In genomic region chr19:1407662-1408299, GRCh38 we compare ENCODE assay signal across 8 cellular contexts. TPM values are rescaled to one million over a fixed set of nuclear protein-coding genes. Genes with fewer than 3 reads are reported as not detected.
DNase-seq lines count a peak whose midpoint lies in the region; ATAC-seq and TF ChIP-seq lines count a peak whose summit lies in the region.

No MANE protein-coding gene starts in this region.

- H3K36me3 ChIP-seq in esophagus muscularis mucosa (peaks cover 0 to 12% (median 2%) of the 10 kb centered on the region in 4 donors), prostate gland (no peaks in the 10 kb centered on the region)

- intact Hi-C loops in esophagus muscularis mucosa (cut with DNase I) (loop anchor here (10.0 kb wide), 1 partner anchor 123 kb away; the partner anchor contains the start of gene EFNA2), prostate gland (cut with DNase I) (loop anchor here (10.0 kb wide), 2 partner anchors 93 to 133 kb away; partner anchors contain the start of gene FAM174C)

- ATAC-seq in HG03097 (IDR thresholded peaks at IDR 0.05; ENCODE audit: low FRiP score, unreplicated experiment), result peak; percentile 22
- no peak for ATAC-seq in HG03469 (IDR thresholded peaks at IDR 0.05; ENCODE audit: unreplicated experiment)

- peak overlapping the region; percentile 89 to 100 (median 100) for H3K4me3 ChIP-seq in esophagus muscularis mucosa
- H3K4me3 ChIP-seq in prostate gland, result peak overlapping the region; percentile 95 to 98

- no peaks in the 10 kb centered on the region for H3K9me3 ChIP-seq in esophagus muscularis mucosa
- no peaks in the 10 kb centered on the region for H3K9me3 ChIP-seq in prostate gland

- TF ChIP-seq EP300 in esophagus muscularis mucosa (IDR thresholded peaks at IDR 0.05), result no peak

- H3K27me3 ChIP-seq in esophagus muscularis mucosa (no peaks in the 10 kb centered on the region), prostate gland (replicated peaks; ENCODE audit: insufficient read depth) (no peaks in the 10 kb centered on the region)

- TF ChIP-seq CTCF in esophagus muscularis mucosa (IDR thresholded peaks at IDR 0.05), result no peak
- no peak for TF ChIP-seq CTCF in prostate gland (IDR thresholded peaks at IDR 0.05)

- H3K4me1 ChIP-seq in esophagus muscularis mucosa (peaks cover 43 to 57% (median 54%) of the 10 kb centered on the region in 4 donors), prostate gland (replicated peaks) (peaks cover 37% of the 10 kb centered on the region)

- H3K27ac ChIP-seq in esophagus muscularis mucosa (replicated peaks in 1 of 4), result peak overlapping the region; percentile 90 to 98 (median 96)
- peak overlapping the region; percentile 95 to 96 for H3K27ac ChIP-seq in prostate gland

- 0% methylated on average over 30 of the region's 87 CpGs for WGBS in esophagus muscularis mucosa
- WGBS in prostate gland, result 0% methylated on average over 9 of the region's 87 CpGs

- TF ChIP-seq POLR2A in esophagus muscularis mucosa (IDR thresholded peaks at IDR 0.05; ENCODE audit: low read depth) (no peak), prostate gland (IDR thresholded peaks at IDR 0.05) (no peak)

- DNase-seq in NCI-H1417 (lab: John Stamatoyannopoulos, UW) (peak in 2 of 3 experiments; percentile 45 to 55), NCI-H1417 treated with DMSO at 0.1 percent for 48 hours (lab: John Stamatoyannopoulos, UW) (no peak), esophagus muscularis mucosa (ENCODE audit: extremely low spot score) (no peak), prostate gland (ENCODE audit: low spot score) (no peak)
- peak; percentile 37 for DNase-seq in activated CD4-positive, alpha-beta T cell treated with anti-CD3 and anti-CD28 coated beads for 48 hours
- DNase-seq in activated effector memory CD4-positive, alpha-beta T cell treated with anti-CD3 and anti-CD28 coated beads, Interleukin-2, amount 50 U/mL, for 16 hours, result no peak

RNA-seq across cellular contexts. Expression of gene DAZAP1, which starts 0.4 kb away (rescaled TPM):
- total RNA-seq in esophagus muscularis mucosa (10 to 100 TPM; 44.9 to 79.4 (median 52.9) TPM), prostate gland (10 to 100 TPM; 58.6 to 74.1 TPM)

RNA-seq across cellular contexts. Expression of gene GAMT, which starts 6.4 kb away (rescaled TPM):
- total RNA-seq in esophagus muscularis mucosa (10 to 100 TPM in 3 of 4 donors, 1 to 10 TPM in 1; 5.8 to 13.4 (median 11.9) TPM), prostate gland (100 to 1,000 TPM; 100 to 183 TPM)

RNA-seq across cellular contexts. Expression of gene NDUFS7, which starts 24.1 kb away (rescaled TPM):
- total RNA-seq in esophagus muscularis mucosa, result 100 to 1,000 TPM in 1 of 4 donors, 10 to 100 TPM in 3; 85.6 to 110 (median 89.4) TPM
- 100 to 1,000 TPM; 147 to 202 TPM for total RNA-seq in prostate gland

RNA-seq across cellular contexts. Expression of gene RPS15, which starts 30.4 kb away (rescaled TPM):
- total RNA-seq in esophagus muscularis mucosa (1,000 to 10,000 TPM; 1,297 to 2,978 (median 2,171) TPM), prostate gland (1,000 to 10,000 TPM; 3,102 to 5,853 TPM)

RNA-seq across cellular contexts. Expression of gene APC2, which starts 42.1 kb away (rescaled TPM):
- total RNA-seq in esophagus muscularis mucosa (1 to 10 TPM in 2 of 4 donors, under 1 TPM in 2; 0.42 to 1.8 (median 1.2) TPM), prostate gland (1 to 10 TPM in 1 of 2 donors, under 1 TPM in 1; 0.05 to 2.2 TPM)

Comparison
In these comparisons a context has a peak if more than half of its experiments do, and no peak if none do; other contexts are left out.
1. DNase-seq: peak in NCI-H1417 (2 of 3) and activated CD4-positive, alpha-beta T cell treated with anti-CD3 and anti-CD28 coated beads for 48 hours (single experiment); none in NCI-H1417 treated with DMSO at 0.1 percent for 48 hours (single experiment), esophagus muscularis mucosa (single experiment), prostate gland (single experiment) and activated effector memory CD4-positive, alpha-beta T cell treated with anti-CD3 and anti-CD28 coated beads, Interleukin-2, amount 50 U/mL, for 16 hours (single experiment).
2. RNA of gene GAMT, which starts 6.4 kb away (total RNA-seq): 100 to 183 TPM in prostate gland; 5.8 to 13.4 TPM in esophagus muscularis mucosa; every median in the first group is over 4 times any median in the second.